ENCODE assay signal across 8 cellular contexts in the genomic region with DNA sequence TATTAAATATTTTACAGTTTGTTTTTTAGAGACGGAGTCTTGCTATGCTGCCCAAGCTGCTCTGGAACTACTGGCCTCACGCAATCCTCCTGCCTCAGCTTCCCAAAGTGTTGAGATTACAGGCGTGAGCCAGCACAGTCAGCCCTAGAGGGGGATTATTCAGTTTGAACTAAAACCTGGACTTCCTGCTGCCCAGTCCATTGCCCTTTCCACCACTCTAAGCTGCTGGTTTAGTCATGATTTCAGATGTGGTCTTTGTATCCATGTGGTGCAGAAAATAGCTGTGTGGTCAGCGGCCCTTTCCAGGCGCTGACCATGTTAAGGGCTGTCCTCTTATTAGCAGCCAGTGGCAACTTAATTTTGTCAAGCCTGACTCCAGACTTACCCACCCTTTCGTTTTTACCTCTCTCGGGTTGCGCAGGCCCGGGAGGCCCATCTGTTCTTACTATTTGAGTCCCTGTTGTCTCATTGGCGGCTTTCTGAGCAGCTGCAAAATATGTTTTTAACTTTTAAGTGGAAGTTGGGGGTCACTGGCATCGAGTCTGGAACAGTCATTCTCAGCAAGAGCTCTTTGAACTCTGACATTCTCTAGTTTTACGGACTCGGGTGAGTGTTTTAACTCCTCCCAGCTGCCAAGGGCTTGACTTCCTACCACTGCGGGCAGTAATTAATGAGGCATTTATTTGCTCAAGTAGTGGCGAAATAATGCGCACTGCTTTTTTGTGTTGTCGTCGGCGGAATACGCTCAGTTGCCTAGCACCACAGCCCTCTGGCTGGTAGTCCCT. TPM values are rescaled to one million over a fixed set of nuclear protein-coding genes. Genes with fewer than 3 reads are reported as not detected.
DNase-seq lines count a peak whose midpoint lies in the region; ATAC-seq and TF ChIP-seq lines count a peak whose summit lies in the region.

No MANE protein-coding gene starts in this region.

- peaks cover 15% of the 10 kb centered on the region for H3K36me3 Mint-ChIP-seq in activated T-helper 1 cell treated with anti-CD3 and anti-CD28 coated beads, Interleukin-12 subunit alpha, Interleukin-12 subunit beta, Interleukin-2, Interleukin-4 antibody, amounts not matched to agents 30 ng/mL and 10 ng/mL and 1 ng/mL, durations not matched to agents 14 hours and 24 hours and 36 hours (ENCODE audit: low read depth)

- H3K9me3 Mint-ChIP-seq in activated T-helper 1 cell treated with anti-CD3 and anti-CD28 coated beads, Interleukin-12 subunit alpha, Interleukin-12 subunit beta, Interleukin-2, Interleukin-4 antibody, amounts not matched to agents 30 ng/mL and 10 ng/mL and 1 ng/mL, durations not matched to agents 14 hours and 24 hours and 36 hours = no peaks in the 10 kb centered on the region

- ATAC-seq in GM18867 (IDR thresholded peaks at IDR 0.05; ENCODE audit: unreplicated experiment) (peak; percentile 30), HG03097 (IDR thresholded peaks at IDR 0.05; ENCODE audit: low FRiP score, unreplicated experiment) (peak; percentile 11)

- CTCF ChIA-PET in AG04450 (lab: Charles Lee) (no interaction called here), HEK293T (lab: Yijun Ruan, JAX) (no interaction called here)

- H3K4me3 Mint-ChIP-seq in activated T-helper 1 cell treated with anti-CD3 and anti-CD28 coated beads, Interleukin-12 subunit alpha, Interleukin-12 subunit beta, Interleukin-2, Interleukin-4 antibody, amounts not matched to agents 30 ng/mL and 10 ng/mL and 1 ng/mL, durations not matched to agents 14 hours and 24 hours and 36 hours = peak overlapping the region; percentile 78

- peaks cover 10 to 12% of the 10 kb centered on the region in 2 experiments for H3K4me1 ChIP-seq in neutrophil (ENCODE audit: control insufficient read depth in 1 of 2, insufficient read depth in 1 of 2, low read depth in 1 of 2, low read length in 1 of 2)

- H3K36me3 ChIP-seq in neutrophil = no peaks in the 10 kb centered on the region

- H3K9me3 ChIP-seq in AG04450 (ENCODE audit: control insufficient read depth, insufficient read depth, low read length) = no peaks in the 10 kb centered on the region; the same call in 1 of the 2 replicates
- H3K9me3 ChIP-seq in neutrophil = no peaks in the 10 kb centered on the region

- H3K4me1 Mint-ChIP-seq in activated T-helper 1 cell treated with anti-CD3 and anti-CD28 coated beads, Interleukin-12 subunit alpha, Interleukin-12 subunit beta, Interleukin-2, Interleukin-4 antibody, amounts not matched to agents 30 ng/mL and 10 ng/mL and 1 ng/mL, durations not matched to agents 14 hours and 24 hours and 36 hours (ENCODE audit: low read depth) = peaks cover 50% of the 10 kb centered on the region

- H3K27ac ChIP-seq in AG04450 (ENCODE audit: low read depth, low read length) = peak overlapping the region; percentile 95
- peak overlapping the region; percentile 75 for H3K27ac ChIP-seq in neutrophil

- peak overlapping the region; percentile 60 for H3K4me3 ChIP-seq in AG04450 (ENCODE audit: low read depth, low read length)
- peak overlapping the region; percentile 61 for H3K4me3 ChIP-seq in fibroblast of villous mesenchyme (ENCODE audit: low read depth, low read length)
- peak overlapping the region; percentile 61 to 69 for H3K4me3 ChIP-seq in neutrophil (ENCODE audit: low read depth in 1 of 2, low read length in 1 of 2)

- intact Hi-C loops in activated T-helper 1 cell treated with anti-CD3 and anti-CD28 coated beads, Interleukin-12 subunit alpha, Interleukin-12 subunit beta, Interleukin-2, Interleukin-4 antibody, amounts not matched to agents 30 ng/mL and 10 ng/mL and 1 ng/mL, durations not matched to agents 14 hours and 24 hours and 36 hours (cut with micrococcal nuclease) = loop anchor here (2.0 to 10.0 kb wide), 6 partner anchors 413 to 1891 kb away; a partner anchor contains a TSS

- H3K27me3 ChIP-seq in AG04450 (ENCODE audit: control insufficient read depth, insufficient read depth, low read length) = no peaks in the 10 kb centered on the region
- no peaks in the 10 kb centered on the region for H3K27me3 ChIP-seq in neutrophil

- peak overlapping the region; percentile 94 for H3K27ac Mint-ChIP-seq in activated T-helper 1 cell treated with anti-CD3 and anti-CD28 coated beads, Interleukin-12 subunit alpha, Interleukin-12 subunit beta, Interleukin-2, Interleukin-4 antibody, amounts not matched to agents 30 ng/mL and 10 ng/mL and 1 ng/mL, durations not matched to agents 14 hours and 24 hours and 36 hours

- POLR2A ChIA-PET in AG04450 (lab: Yijun Ruan, JAX) = interaction anchor here (0.6 to 0.7 kb wide), 3 partner anchors 10 to 506 kb away, joined by 3 to 5 read pairs (median 4); no protein-coding TSS in a partner anchor
- POLR2A ChIA-PET in HEK293T (lab: Yijun Ruan, JAX) = interaction anchor here (1.1 to 1.8 kb wide), 5 partner anchors 12 to 413 kb away, joined by 3 to 9 read pairs (median 4); a partner anchor contains a TSS

- peaks cover 4% of the 10 kb centered on the region for H3K27me3 Mint-ChIP-seq in activated T-helper 1 cell treated with anti-CD3 and anti-CD28 coated beads, Interleukin-12 subunit alpha, Interleukin-12 subunit beta, Interleukin-2, Interleukin-4 antibody, amounts not matched to agents 30 ng/mL and 10 ng/mL and 1 ng/mL, durations not matched to agents 14 hours and 24 hours and 36 hours (ENCODE audit: insufficient read depth)

- TF ChIP-seq CTCF in AG04450 (IDR thresholded peaks at IDR 0.05; ENCODE audit: low read depth, low read length) (no peak), fibroblast of villous mesenchyme (IDR thresholded peaks at IDR 0.05; ENCODE audit: insufficient read depth, low read depth, low read length) (no peak), neutrophil (IDR thresholded peaks at IDR 0.05) (no peak)

- DNase-seq in AG04450 (ENCODE audit: low read depth, low spot score) (peak; percentile 0), NCI-H774 (lab: John Stamatoyannopoulos, UW) (peak; percentile 83), fibroblast of villous mesenchyme (ENCODE audit: low read depth) (peak; percentile 84), HEK293T (ENCODE audit: extremely low spot score) (no peak)
- DNase-seq in activated T-helper 1 cell treated with anti-CD3 and anti-CD28 coated beads, Interleukin-12 subunit alpha, Interleukin-12 subunit beta, Interleukin-2, Interleukin-4 antibody, amounts not matched to agents 30 ng/mL and 10 ng/mL and 1 ng/mL, durations not matched to agents 14 hours and 24 hours and 36 hours (ENCODE audit: low spot score) = no peak

TF ChIP-seq in HEK293T, 16 proteins besides CTCF, POLR2A, EP300 and RAD21:
- TF ChIP-seq CTBP1 (IDR thresholded peaks at IDR 0.05; ENCODE audit: borderline replicate concordance) = no peak
- no peak for TF ChIP-seq TARDBP (IDR thresholded peaks at IDR 0.05)
- TF ChIP-seq SUZ12 (IDR thresholded peaks at IDR 0.05) = no peak
- no peak for TF ChIP-seq L3MBTL2 (conservative IDR thresholded peaks at IDR 0.05)
- no peak for TF ChIP-seq ARNT (IDR thresholded peaks at IDR 0.05)
- TF ChIP-seq FOXK2 (IDR thresholded peaks at IDR 0.05) = no peak
- TF ChIP-seq HDGF (IDR thresholded peaks at IDR 0.05; ENCODE audit: borderline replicate concordance) = no peak
- no peak for TF ChIP-seq NFRKB (IDR thresholded peaks at IDR 0.05)
- no peak for TF ChIP-seq ZNF384 (IDR thresholded peaks at IDR 0.05)
- TF ChIP-seq FOXM1 (IDR thresholded peaks at IDR 0.05; ENCODE audit: borderline replicate concordance) = no peak

RNA-seq across cellular contexts. Expression of a gene that starts 0.8 kb away (rescaled TPM):
- polyA plus RNA-seq in AG04450 (2011; rRNA removed) = 22.4 and 27.1 TPM in 2 replicates
- polyA minus RNA-seq in AG04450 (2011; rRNA and poly(A)+ RNA removed) = 23.4 and 25.1 TPM in 2 replicates
- 39.4 and 49.2 TPM in 2 replicates for total RNA-seq in activated T-helper 1 cell treated with anti-CD3 and anti-CD28 coated beads, Interleukin-12 subunit alpha, Interleukin-12 subunit beta, Interleukin-2, Interleukin-4 antibody, amounts not matched to agents 30 ng/mL and 10 ng/mL and 1 ng/mL, durations not matched to agents 14 hours and 24 hours and 36 hours
- 49.9 and 80.3 TPM in 2 replicates for total RNA-seq in fibroblast of villous mesenchyme

Comparison
In these comparisons a context has a peak if more than half of its experiments do, and no peak if none do; other contexts are left out.
1. DNase-seq: peak in AG04450 (single experiment), NCI-H774 (single experiment) and fibroblast of villous mesenchyme (single experiment); none in activated T-helper 1 cell treated with anti-CD3 and anti-CD28 coated beads, Interleukin-12 subunit alpha, Interleukin-12 subunit beta, Interleukin-2, Interleukin-4 antibody, amounts not matched to agents 30 ng/mL and 10 ng/mL and 1 ng/mL, durations not matched to agents 14 hours and 24 hours and 36 hours (single experiment) and HEK293T (single experiment).
2. Peak in every context shown above with its lines, with median percentiles within 50 percentile points of each other: H3K4me3 ChIP-seq.